ENCODE assay signal across 1 cellular context in the genomic region with DNA sequence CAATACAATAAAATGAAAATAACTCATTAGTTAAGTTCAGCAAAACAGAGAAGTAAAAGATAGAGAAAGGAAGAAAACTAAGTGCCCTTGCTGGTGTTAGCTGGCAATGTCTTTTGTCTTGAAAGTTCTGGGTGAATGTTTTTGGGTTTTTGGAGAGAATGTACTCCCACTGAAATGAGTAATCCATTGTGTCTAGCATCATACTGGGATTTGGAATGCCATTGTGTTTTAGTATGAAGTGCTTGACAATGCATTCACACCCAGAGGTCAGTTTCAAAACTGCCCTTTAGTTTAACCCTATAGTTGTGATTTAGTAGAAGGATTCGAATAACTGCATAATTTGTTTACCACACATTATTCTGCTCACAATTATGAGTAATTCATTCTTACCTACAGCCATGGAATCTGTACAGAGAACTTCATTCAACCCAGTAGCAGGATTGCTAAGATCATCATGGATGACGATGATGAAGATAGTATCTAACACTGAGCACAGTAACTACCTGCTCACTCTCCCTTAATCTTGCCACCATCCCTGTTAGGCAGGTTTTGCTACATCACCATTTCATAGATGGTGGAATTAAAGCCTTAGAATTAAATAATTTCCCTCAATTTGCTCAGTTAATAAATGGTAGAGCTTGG.
TF ChIP-seq lines count a peak whose summit lies in the region.

No MANE protein-coding gene starts in this region.

TF ChIP-seq in GM23338, 12 proteins besides CTCF, POLR2A, EP300 and RAD21 (continued from another document):
- TF ChIP-seq, protein P1, sequence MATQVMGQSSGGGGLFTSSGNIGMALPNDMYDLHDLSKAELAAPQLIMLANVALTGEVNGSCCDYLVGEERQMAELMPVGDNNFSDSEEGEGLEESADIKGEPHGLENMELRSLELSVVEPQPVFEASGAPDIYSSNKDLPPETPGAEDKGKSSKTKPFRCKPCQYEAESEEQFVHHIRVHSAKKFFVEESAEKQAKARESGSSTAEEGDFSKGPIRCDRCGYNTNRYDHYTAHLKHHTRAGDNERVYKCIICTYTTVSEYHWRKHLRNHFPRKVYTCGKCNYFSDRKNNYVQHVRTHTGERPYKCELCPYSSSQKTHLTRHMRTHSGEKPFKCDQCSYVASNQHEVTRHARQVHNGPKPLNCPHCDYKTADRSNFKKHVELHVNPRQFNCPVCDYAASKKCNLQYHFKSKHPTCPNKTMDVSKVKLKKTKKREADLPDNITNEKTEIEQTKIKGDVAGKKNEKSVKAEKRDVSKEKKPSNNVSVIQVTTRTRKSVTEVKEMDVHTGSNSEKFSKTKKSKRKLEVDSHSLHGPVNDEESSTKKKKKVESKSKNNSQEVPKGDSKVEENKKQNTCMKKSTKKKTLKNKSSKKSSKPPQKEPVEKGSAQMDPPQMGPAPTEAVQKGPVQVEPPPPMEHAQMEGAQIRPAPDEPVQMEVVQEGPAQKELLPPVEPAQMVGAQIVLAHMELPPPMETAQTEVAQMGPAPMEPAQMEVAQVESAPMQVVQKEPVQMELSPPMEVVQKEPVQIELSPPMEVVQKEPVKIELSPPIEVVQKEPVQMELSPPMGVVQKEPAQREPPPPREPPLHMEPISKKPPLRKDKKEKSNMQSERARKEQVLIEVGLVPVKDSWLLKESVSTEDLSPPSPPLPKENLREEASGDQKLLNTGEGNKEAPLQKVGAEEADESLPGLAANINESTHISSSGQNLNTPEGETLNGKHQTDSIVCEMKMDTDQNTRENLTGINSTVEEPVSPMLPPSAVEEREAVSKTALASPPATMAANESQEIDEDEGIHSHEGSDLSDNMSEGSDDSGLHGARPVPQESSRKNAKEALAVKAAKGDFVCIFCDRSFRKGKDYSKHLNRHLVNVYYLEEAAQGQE (IDR thresholded peaks at IDR 0.05; ENCODE audit: unreplicated experiment) = no peak
- no peak for TF ChIP-seq ZNF331 (CRISPR knock-in tag; IDR thresholded peaks at IDR 0.05; ENCODE audit: low read depth)
- TF ChIP-seq STAT1 (IDR thresholded peaks at IDR 0.05; ENCODE audit: unreplicated experiment) = no peak
- no peak for TF ChIP-seq EZH2phosphoT487 (IDR thresholded peaks at IDR 0.05; ENCODE audit: unreplicated experiment)
